ENCODE assay signal across 9 cellular contexts in the genomic region with DNA sequence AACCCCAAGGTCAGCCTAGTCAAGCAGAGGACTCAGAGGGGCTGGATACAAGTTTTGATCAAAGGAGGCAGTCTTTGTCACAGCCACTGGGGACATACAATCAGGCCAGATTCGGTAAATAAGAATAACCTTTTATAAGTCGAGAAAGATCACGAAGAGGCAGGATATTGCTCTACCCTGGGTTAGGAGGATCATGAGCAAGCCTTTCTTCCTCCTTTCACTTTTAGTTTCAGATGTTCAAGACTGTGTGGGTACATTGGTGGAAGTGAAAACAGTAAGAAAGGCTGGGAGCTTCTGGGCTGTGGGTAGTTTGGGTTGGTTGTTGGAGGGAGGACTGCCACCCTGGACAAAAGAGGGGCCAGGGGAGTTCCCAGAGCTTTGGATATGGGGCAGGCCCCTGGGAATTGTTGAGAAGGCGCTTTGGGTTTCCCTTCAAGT.
DNase-seq lines count a peak whose midpoint lies in the region; ATAC-seq, FAIRE-seq and TF ChIP-seq lines count a peak whose summit lies in the region.
"Had no signal": no experiment of that assay in that cellular context is flagged by ENCODE, and none has a peak within 500 bp of the region (broad histone marks: within the 10 kb centered on the region; RNA-seq: fewer than 3 reads in every experiment).

No MANE protein-coding gene starts in this region.

- no peaks in the 10 kb centered on the region for H3K27me3 ChIP-seq in OCI-LY1 (ENCODE audit: insufficient read depth, low read length)
- no peaks in the 10 kb centered on the region for H3K27me3 ChIP-seq in dorsolateral prefrontal cortex

- H4K20me1 ChIP-seq in OCI-LY1 (ENCODE audit: insufficient read depth, low read length), result no peaks in the 10 kb centered on the region

- peak; percentile 100 for ATAC-seq in GM18511 (IDR thresholded peaks at IDR 0.05; ENCODE audit: unreplicated experiment)
- peak; percentile 99 for ATAC-seq in HG02678 (IDR thresholded peaks at IDR 0.05; ENCODE audit: unreplicated experiment)

- H3K9me3 ChIP-seq in OCI-LY1 (ENCODE audit: low read length) (no peaks in the 10 kb centered on the region), kidney (ENCODE audit: control insufficient read depth in 1 of 2, low read length in 2 of 2) (no peaks in the 10 kb centered on the region)

- H3K4me2 ChIP-seq in OCI-LY1 (ENCODE audit: low read length), result 0 out of 2 replicates have a peak overlapping the region, but pooled peaks have one; percentile 21

- H3K79me2 ChIP-seq in OCI-LY1 (ENCODE audit: insufficient read depth, low read length), result no peaks in the 10 kb centered on the region

- intact Hi-C loops in kidney (cut with DNase I), result no loop called here
- intact Hi-C loops in dorsolateral prefrontal cortex (cut with DNase I), result loop anchor here in 1 of 2 donors (5.0 kb wide), 1 partner anchor 237 kb away; no protein-coding TSS in a partner anchor

- H3K27ac ChIP-seq in OCI-LY1 (ENCODE audit: low read depth, low read length, poor library complexity, severe bottlenecking) (no peak overlapping the region), kidney (ENCODE audit: low read depth in 2 of 2, low read length in 2 of 2) (no peak overlapping the region), dorsolateral prefrontal cortex (peak overlapping the region in 7 of 59 donors; percentile 6 to 49 (median 26))
- H3K27ac ChIP-seq: epithelial cell of prostate had no signal

- H3K4me3 ChIP-seq in OCI-LY1 (ENCODE audit: low read depth, low read length, poor library complexity, severe bottlenecking) (no peak overlapping the region), kidney (ENCODE audit: low read length in 2 of 2) (no peak overlapping the region), dorsolateral prefrontal cortex (no peak overlapping the region)

- DNase-seq in iris pigment epithelial cell (ENCODE audit: low read depth), result peak; percentile 0
- DNase-seq in kidney, result no peak
- no peak for DNase-seq in COLO668 (lab: John Stamatoyannopoulos, UW; ENCODE audit: unreplicated experiment)
- no peak for DNase-seq in dorsolateral prefrontal cortex
- DNase-seq in T-helper 9 cell, result no peak

- H3K9me2 ChIP-seq in OCI-LY1 (ENCODE audit: low read depth, low read length), result no peaks in the 10 kb centered on the region

- H3K36me3 ChIP-seq in OCI-LY1 (ENCODE audit: insufficient read depth, low read length) (no peaks in the 10 kb centered on the region), kidney (ENCODE audit: control insufficient read depth in 1 of 2, insufficient read depth in 2 of 2, low read length in 2 of 2) (no peaks in the 10 kb centered on the region)

- TF ChIP-seq CTCF in OCI-LY1 (IDR thresholded peaks at IDR 0.05; ENCODE audit: low read length) (peak; percentile 9; the same call in 1 of the 2 replicates), kidney (IDR thresholded peaks at IDR 0.05; ENCODE audit: borderline replicate concordance, extremely low read depth, insufficient read depth) (no peak), dorsolateral prefrontal cortex (IDR thresholded peaks at IDR 0.05 in 54 of 56, conservative IDR thresholded peaks at IDR 0.05 in 2 of 56; ENCODE audit: low read depth in 1 of 56, partially characterized antibody in 56 of 56) (no peak)

- no peaks in the 10 kb centered on the region for H3F3A ChIP-seq in OCI-LY1 (ENCODE audit: insufficient read depth, low read length)

- peak overlapping the region; percentile 41; the same call in 1 of the 2 replicates for H2AFZ ChIP-seq in OCI-LY1 (ENCODE audit: low read length)

- H3K4me1 ChIP-seq in OCI-LY1 (ENCODE audit: insufficient read depth, low read length, severe bottlenecking), result peaks cover 5% of the 10 kb centered on the region
- no peaks in the 10 kb centered on the region for H3K4me1 ChIP-seq in kidney (ENCODE audit: control insufficient read depth in 1 of 2, insufficient read depth in 1 of 2, low read depth in 1 of 2, low read length in 2 of 2)

- FAIRE-seq in kidney (lab: Jason Lieb, UNC), result no peak

- H3K9ac ChIP-seq in OCI-LY1 (ENCODE audit: low read length) (no peak overlapping the region), kidney (ENCODE audit: low read length in 2 of 2) (no peak overlapping the region)
